Comparison of ENCODE assay signal across 8 cellular contexts in genomic region chr3:43996379-43997301, GRCh38.
A peak's percentile ranks its signal among the peaks of the same experiment; 100 is the strongest.
DNase-seq lines count a peak whose midpoint lies in the region; ATAC-seq and TF ChIP-seq lines count a peak whose summit lies in the region.

No MANE protein-coding gene starts in this region.

- peak overlapping the region; percentile 86 for H3K4me2 ChIP-seq in MM.1S (ENCODE audit: low read depth, low read length)

- H3K9ac ChIP-seq in MM.1S (ENCODE audit: low read length): peak overlapping the region; percentile 5; the same call in 1 of the 2 replicates

- H3K27ac Mint-ChIP-seq in activated T-helper 2 cell treated with anti-CD3 and anti-CD28 coated beads, Interferon-gamma antibody, Interleukin-2, Interleukin-4, amounts not matched to agents 10 μg/mL and 5 μg/mL and 100 μg/mL, durations not matched to agents 14 hours and 24 hours and 36 hours: no peak overlapping the region

- DNase-seq in NCI-H146 (lab: John Stamatoyannopoulos, UW) (peak; percentile 55), NCI-H146 treated with DMSO at 0.1 percent for 48 hours (lab: John Stamatoyannopoulos, UW; ENCODE audit: unreplicated experiment) (no peak), MM.1S (peak; percentile 72), right cardiac atrium (peak in 1 of 3 donors; percentile 62), sigmoid colon (no peak), NCI-H1436 (lab: John Stamatoyannopoulos, UW) (no peak), SKM-1 treated with dmso at 0.1 percent for 144 hours (lab: John Stamatoyannopoulos, UW; ENCODE audit: unreplicated experiment) (no peak)
- no peak for DNase-seq in activated T-helper 2 cell treated with anti-CD3 and anti-CD28 coated beads, Interferon-gamma antibody, Interleukin-2, Interleukin-4, amounts not matched to agents 10 μg/mL and 5 μg/mL and 100 μg/mL, durations not matched to agents 14 hours and 24 hours and 36 hours (ENCODE audit: low spot score)

- H3K9me3 ChIP-seq in MM.1S (replicated peaks; ENCODE audit: insufficient read depth, low read length) (no peaks in the 10 kb centered on the region), right cardiac atrium (ENCODE audit: control insufficient read depth, low read length) (no peaks in the 10 kb centered on the region), sigmoid colon (peaks cover 0 to 3% (median 0%) of the 10 kb centered on the region in 4 donors)

- peaks cover 10% of the 10 kb centered on the region; the same call in 1 of the 2 replicates for H3F3A ChIP-seq in MM.1S (ENCODE audit: insufficient read depth, low read length)

- H3K4me3 ChIP-seq in MM.1S (ENCODE audit: low read length) (peak overlapping the region; percentile 89), right cardiac atrium (ENCODE audit: low read length) (peak overlapping the region; percentile 30), sigmoid colon (peak overlapping the region in 3 of 4 donors; percentile 14 to 26 (median 17))

- H3K9me2 ChIP-seq in MM.1S (replicated peaks; ENCODE audit: insufficient read depth, low read length): no peaks in the 10 kb centered on the region

- H3K9me3 Mint-ChIP-seq in activated T-helper 2 cell treated with anti-CD3 and anti-CD28 coated beads, Interferon-gamma antibody, Interleukin-2, Interleukin-4, amounts not matched to agents 10 μg/mL and 5 μg/mL and 100 μg/mL, durations not matched to agents 14 hours and 24 hours and 36 hours: peaks cover 4% of the 10 kb centered on the region

- H3K79me2 ChIP-seq in MM.1S (ENCODE audit: low read length): peaks cover 17% of the 10 kb centered on the region

- no peak for TF ChIP-seq POLR2A in sigmoid colon (IDR thresholded peaks at IDR 0.05)

- peak overlapping the region; percentile 38 for H3K4me3 Mint-ChIP-seq in activated T-helper 2 cell treated with anti-CD3 and anti-CD28 coated beads, Interferon-gamma antibody, Interleukin-2, Interleukin-4, amounts not matched to agents 10 μg/mL and 5 μg/mL and 100 μg/mL, durations not matched to agents 14 hours and 24 hours and 36 hours (ENCODE audit: low read depth)

- TF ChIP-seq CTCF in MM.1S (IDR thresholded peaks at IDR 0.05; ENCODE audit: low read length) (peak; percentile 53), sigmoid colon (IDR thresholded peaks at IDR 0.05) (no peak)

- peak overlapping the region; percentile 56 for H2AFZ ChIP-seq in MM.1S (ENCODE audit: low read length)

- no peaks in the 10 kb centered on the region for H4K20me1 ChIP-seq in MM.1S (ENCODE audit: insufficient read depth, low read length)

- H3K36me3 ChIP-seq in MM.1S (replicated peaks; ENCODE audit: insufficient read depth, low read length) (no peaks in the 10 kb centered on the region), sigmoid colon (no peaks in the 10 kb centered on the region)

- H3K27ac ChIP-seq in MM.1S (ENCODE audit: low read length) (no peak overlapping the region; the same call in 1 of the 2 replicates), right cardiac atrium (ENCODE audit: low read length) (no peak overlapping the region), sigmoid colon (no peak overlapping the region)

- ATAC-seq in right cardiac atrium: peak in 1 of 2 donors; percentile 31

- peaks cover 25% of the 10 kb centered on the region for H3K4me1 ChIP-seq in MM.1S (ENCODE audit: low read length)
- peaks cover 6% of the 10 kb centered on the region for H3K4me1 ChIP-seq in right cardiac atrium (ENCODE audit: control insufficient read depth, insufficient read depth, low read length)
- H3K4me1 ChIP-seq in sigmoid colon: peaks cover 0 to 53% (median 51%) of the 10 kb centered on the region in 4 donors

- H3K36me3 Mint-ChIP-seq in activated T-helper 2 cell treated with anti-CD3 and anti-CD28 coated beads, Interferon-gamma antibody, Interleukin-2, Interleukin-4, amounts not matched to agents 10 μg/mL and 5 μg/mL and 100 μg/mL, durations not matched to agents 14 hours and 24 hours and 36 hours (ENCODE audit: low read depth): no peaks in the 10 kb centered on the region

- H3K27me3 ChIP-seq in MM.1S (replicated peaks; ENCODE audit: insufficient read depth, low read length): peaks cover 16% of the 10 kb centered on the region; the same call in 1 of the 2 replicates
- H3K27me3 ChIP-seq in right cardiac atrium (ENCODE audit: control insufficient read depth, insufficient read depth): no peaks in the 10 kb centered on the region
- peaks cover 58 to 100% (median 73%) of the 10 kb centered on the region in 3 donors for H3K27me3 ChIP-seq in sigmoid colon

- peaks cover 28% of the 10 kb centered on the region for H3K4me1 Mint-ChIP-seq in activated T-helper 2 cell treated with anti-CD3 and anti-CD28 coated beads, Interferon-gamma antibody, Interleukin-2, Interleukin-4, amounts not matched to agents 10 μg/mL and 5 μg/mL and 100 μg/mL, durations not matched to agents 14 hours and 24 hours and 36 hours (ENCODE audit: low read depth)

- no peak for TF ChIP-seq EP300 in sigmoid colon (IDR thresholded peaks at IDR 0.05)

- 1% methylated on average over 71 of the region's 71 CpGs for WGBS in right cardiac atrium
- WGBS in sigmoid colon, 2 donors: 1 to 2% methylated on average over 71 of the region's 71 CpGs

- intact Hi-C loops in activated T-helper 2 cell treated with anti-CD3 and anti-CD28 coated beads, Interferon-gamma antibody, Interleukin-2, Interleukin-4, amounts not matched to agents 10 μg/mL and 5 μg/mL and 100 μg/mL, durations not matched to agents 14 hours and 24 hours and 36 hours (cut with micrococcal nuclease): loop anchor here (5.0 to 10.0 kb wide), 2 partner anchors 104 to 1732 kb away; partner anchors contain the start of gene CCK
- intact Hi-C loops in right cardiac atrium (cut with DNase I): no loop called here
- intact Hi-C loops in sigmoid colon (cut with DNase I): no loop called here

- H3K27me3 Mint-ChIP-seq in activated T-helper 2 cell treated with anti-CD3 and anti-CD28 coated beads, Interferon-gamma antibody, Interleukin-2, Interleukin-4, amounts not matched to agents 10 μg/mL and 5 μg/mL and 100 μg/mL, durations not matched to agents 14 hours and 24 hours and 36 hours (ENCODE audit: low read depth): peaks cover 77% of the 10 kb centered on the region

Comparison
In these comparisons a context has a peak if more than half of its experiments do, and no peak if none do; other contexts are left out.
1. DNase-seq: peak in NCI-H146 (single experiment) and MM.1S (single experiment); none in NCI-H146 treated with DMSO at 0.1 percent for 48 hours (single experiment), activated T-helper 2 cell treated with anti-CD3 and anti-CD28 coated beads, Interferon-gamma antibody, Interleukin-2, Interleukin-4, amounts not matched to agents 10 μg/mL and 5 μg/mL and 100 μg/mL, durations not matched to agents 14 hours and 24 hours and 36 hours (single experiment), sigmoid colon (single experiment), NCI-H1436 (single experiment) and SKM-1 treated with dmso at 0.1 percent for 144 hours (single experiment).
2. H3K4me3 ChIP-seq: peak in every context shown above with its lines; median percentile 89 in MM.1S; 30 in right cardiac atrium; 17 in sigmoid colon.